ENCODE assay signal across 2 cellular contexts in genomic region chr15:66670698-66671580, GRCh38.
TF ChIP-seq lines count a peak whose summit lies in the region.

No MANE protein-coding gene starts in this region.

TF ChIP-seq in SK-N-SH, 30 proteins besides CTCF, POLR2A, EP300 and RAD21 (continued from another document):
- TF ChIP-seq USF2 (IDR thresholded peaks at IDR 0.05; ENCODE audit: borderline replicate concordance, low read depth, low read length) (no peak), FOXJ3 (CRISPR knock-in tag; IDR thresholded peaks at IDR 0.05) (no peak), SIN3A (IDR thresholded peaks at IDR 0.05; ENCODE audit: borderline replicate concordance, low read depth, low read length) (no peak), TEAD4 (IDR thresholded peaks at IDR 0.05; ENCODE audit: borderline replicate concordance, insufficient read depth) (no peak), MAX (IDR thresholded peaks at IDR 0.05; ENCODE audit: low read depth) (no peak), JUND (IDR thresholded peaks at IDR 0.05) (no peak), ZBTB33 (IDR thresholded peaks at IDR 0.05; ENCODE audit: borderline replicate concordance, low read depth) (no peak), USF1 (IDR thresholded peaks at IDR 0.05; ENCODE audit: borderline replicate concordance, low read depth) (no peak), RCOR1 (IDR thresholded peaks at IDR 0.05; ENCODE audit: low read length) (no peak), NRF1 (IDR thresholded peaks at IDR 0.05; ENCODE audit: low read depth, low read length) (no peak), IRF3 (IDR thresholded peaks at IDR 0.05; ENCODE audit: low read depth, low read length) (no peak), CHD2 (IDR thresholded peaks at IDR 0.05; ENCODE audit: low read length, partially characterized antibody) (no peak)
TF ChIP-seq in SK-N-SH: peak in this region for 0.

TF ChIP-seq in SK-N-SH treated with all-trans-retinoic acid at 6 μM for 48 hours, 23 proteins besides CTCF, POLR2A, EP300 and RAD21 (continued from another document):
- TF ChIP-seq TSHZ2 (CRISPR knock-in tag; IDR thresholded peaks at IDR 0.05): no peak
- no peak for TF ChIP-seq ESRRG (CRISPR knock-in tag; IDR thresholded peaks at IDR 0.05)
- TF ChIP-seq POU6F1 (CRISPR knock-in tag; IDR thresholded peaks at IDR 0.05; ENCODE audit: borderline replicate concordance, low read depth): no peak
- no peak for TF ChIP-seq CSRNP3 (CRISPR knock-in tag; IDR thresholded peaks at IDR 0.05)
TF ChIP-seq in SK-N-SH treated with all-trans-retinoic acid at 6 μM for 48 hours: peak in this region for 0.
